In genomic region chr14:42193426-42193766, GRCh38 we compare ENCODE assay signal across 12 cellular contexts.
DNase-seq lines count a peak whose midpoint lies in the region; ATAC-seq, FAIRE-seq and TF ChIP-seq lines count a peak whose summit lies in the region.
"Had no signal": no experiment of that assay in that cellular context is flagged by ENCODE, and none has a peak within 500 bp of the region (broad histone marks: within the 10 kb centered on the region; RNA-seq: fewer than 3 reads in every experiment).

No MANE protein-coding gene starts in this region.

- H3K4me1 Mint-ChIP-seq in HFFc6 (ENCODE audit: low read depth) (peaks cover 18% of the 10 kb centered on the region; the same call in 1 of the 2 replicates), astrocyte (ENCODE audit: low read depth, unreplicated experiment) (peaks cover 15% of the 10 kb centered on the region)
- no peaks in the 10 kb centered on the region for H3K4me1 Mint-ChIP-seq in activated CD8-positive, alpha-beta T cell treated with anti-CD3 and anti-CD28 coated beads for 36 hours (ENCODE audit: low read depth)

- H3K27me3 ChIP-seq in astrocyte (ENCODE audit: insufficient read depth, low read length) (no peaks in the 10 kb centered on the region), keratinocyte (ENCODE audit: control insufficient read depth, extremely low read depth, insufficient read depth, low read length) (no peaks in the 10 kb centered on the region), skeletal muscle satellite cell (ENCODE audit: control insufficient read depth, insufficient read depth, low read length) (no peaks in the 10 kb centered on the region)

- H3K79me2 ChIP-seq in astrocyte (ENCODE audit: insufficient read depth, low read length) (no peaks in the 10 kb centered on the region), keratinocyte (ENCODE audit: control insufficient read depth, insufficient read depth, low read length) (no peaks in the 10 kb centered on the region)

- no peaks in the 10 kb centered on the region; the same call in 1 of the 2 replicates for H3K27me3 Mint-ChIP-seq in HFFc6 (ENCODE audit: insufficient read depth)
- H3K27me3 Mint-ChIP-seq in astrocyte (ENCODE audit: low read depth, unreplicated experiment), result no peaks in the 10 kb centered on the region
- no peaks in the 10 kb centered on the region for H3K27me3 Mint-ChIP-seq in activated CD8-positive, alpha-beta T cell treated with anti-CD3 and anti-CD28 coated beads for 36 hours
- H3K27me3 Mint-ChIP-seq: IgD-negative memory B cell had no signal

- peak overlapping the region; percentile 20 for H3K9ac ChIP-seq in astrocyte (ENCODE audit: low read length)
- H3K9ac ChIP-seq in keratinocyte (ENCODE audit: control insufficient read depth, extremely low read depth, insufficient read depth, low read length), result no peak overlapping the region
- peak overlapping the region; percentile 50 for H3K9ac ChIP-seq in skeletal muscle satellite cell (ENCODE audit: low read depth, low read length)

- intact Hi-C loops in activated CD8-positive, alpha-beta T cell treated with anti-CD3 and anti-CD28 coated beads for 36 hours (cut with micrococcal nuclease), result no loop called here

- H3K4me3 Mint-ChIP-seq in HFFc6 (peak overlapping the region; percentile 36; the same call in 1 of the 2 replicates), astrocyte (ENCODE audit: unreplicated experiment) (no peak overlapping the region)
- no peak overlapping the region for H3K4me3 Mint-ChIP-seq in activated CD8-positive, alpha-beta T cell treated with anti-CD3 and anti-CD28 coated beads for 36 hours
- H3K4me3 Mint-ChIP-seq: IgD-negative memory B cell had no signal

- H4K20me1 ChIP-seq in astrocyte (ENCODE audit: insufficient read depth, low read length) (no peaks in the 10 kb centered on the region), keratinocyte (ENCODE audit: control insufficient read depth, extremely low read depth, insufficient read depth, low read length) (no peaks in the 10 kb centered on the region)

- POLR2A ChIA-PET in activated CD8-positive, alpha-beta T cell treated with anti-CD3 and anti-CD28 coated beads for 36 hours (lab: Charles Lee), result no interaction called here

- no peaks in the 10 kb centered on the region for H3K9me1 ChIP-seq in keratinocyte (ENCODE audit: control insufficient read depth, extremely low read depth, insufficient read depth, low read length)

- no peaks in the 10 kb centered on the region for H3K36me3 ChIP-seq in astrocyte (ENCODE audit: insufficient read depth, low read length)
- no peaks in the 10 kb centered on the region for H3K36me3 ChIP-seq in keratinocyte (ENCODE audit: control insufficient read depth in 2 of 2, extremely low read depth in 1 of 2, insufficient read depth in 2 of 2, low read length in 2 of 2)
- no peaks in the 10 kb centered on the region for H3K36me3 ChIP-seq in skeletal muscle satellite cell (ENCODE audit: insufficient read depth, low read length)

- H3K36me3 Mint-ChIP-seq in HFFc6 (ENCODE audit: low read depth) (no peaks in the 10 kb centered on the region), astrocyte (ENCODE audit: low read depth, unreplicated experiment) (no peaks in the 10 kb centered on the region)
- no peaks in the 10 kb centered on the region for H3K36me3 Mint-ChIP-seq in activated CD8-positive, alpha-beta T cell treated with anti-CD3 and anti-CD28 coated beads for 36 hours (ENCODE audit: low read depth)

- H3K9me3 Mint-ChIP-seq in HFFc6 (no peaks in the 10 kb centered on the region; the same call in 1 of the 2 replicates), astrocyte (ENCODE audit: unreplicated experiment) (no peaks in the 10 kb centered on the region)
- H3K9me3 Mint-ChIP-seq in activated CD8-positive, alpha-beta T cell treated with anti-CD3 and anti-CD28 coated beads for 36 hours, result no peaks in the 10 kb centered on the region
- H3K9me3 Mint-ChIP-seq: IgD-negative memory B cell had no signal

- H3K4me1 ChIP-seq in astrocyte (ENCODE audit: insufficient read depth, low read length) (peaks cover 14% of the 10 kb centered on the region), keratinocyte (ENCODE audit: control insufficient read depth, extremely low read depth, insufficient read depth, low read length) (peaks cover 19% of the 10 kb centered on the region), skeletal muscle satellite cell (ENCODE audit: control insufficient read depth, insufficient read depth, low read length) (peaks cover 22% of the 10 kb centered on the region)

- dilution Hi-C loops in keratinocyte (cut with MboI; ENCODE audit: extremely low pct_ligation_motif_present, low sequenced_read_pairs), result no loop called here

- no peak for ATAC-seq in activated CD8-positive, alpha-beta T cell treated with anti-CD3 and anti-CD28 coated beads for 36 hours
- no peak for ATAC-seq in HG03571 (IDR thresholded peaks at IDR 0.05; ENCODE audit: unreplicated experiment)

- H3K9me3 ChIP-seq in astrocyte (ENCODE audit: insufficient read depth, low read depth, low read length), result no peaks in the 10 kb centered on the region
- H3K9me3 ChIP-seq in keratinocyte (ENCODE audit: control insufficient read depth, low read depth, low read length), result no peaks in the 10 kb centered on the region
- no peaks in the 10 kb centered on the region for H3K9me3 ChIP-seq in skeletal muscle satellite cell (replicated peaks; ENCODE audit: low read length)

- H2AFZ ChIP-seq in astrocyte (ENCODE audit: low read depth, low read length) (no peak overlapping the region), keratinocyte (ENCODE audit: control insufficient read depth, low read length) (peak overlapping the region; percentile 36)

- FAIRE-seq in astrocyte (lab: Jason Lieb, UNC) (peak; percentile 63), keratinocyte (lab: Jason Lieb, UNC) (peak; percentile 72)

- H3K27ac ChIP-seq in astrocyte (ENCODE audit: low read depth, low read length), result peak overlapping the region; percentile 57
- H3K27ac ChIP-seq in keratinocyte (ENCODE audit: control insufficient read depth, insufficient read depth, low read length), result peak overlapping the region; percentile 60

- CTCF ChIA-PET in activated CD8-positive, alpha-beta T cell treated with anti-CD3 and anti-CD28 coated beads for 36 hours (lab: Charles Lee), result no interaction called here

- TF ChIP-seq CTCF in HFFc6 (IDR thresholded peaks at IDR 0.05), result no peak
- no peak for TF ChIP-seq CTCF in astrocyte (IDR thresholded peaks at IDR 0.05; ENCODE audit: insufficient read depth, low read depth, low read length)
- no peak for TF ChIP-seq CTCF in keratinocyte (optimal IDR thresholded peaks at IDR 0.05 in 1 of 3, IDR thresholded peaks at IDR 0.05 in 1 of 3, conservative IDR thresholded peaks at IDR 0.05 in 1 of 3; ENCODE audit: extremely low read depth in 1 of 3, insufficient read depth in 2 of 3, low read length in 3 of 3)
- no peak for TF ChIP-seq CTCF in activated CD8-positive, alpha-beta T cell treated with anti-CD3 and anti-CD28 coated beads for 36 hours (IDR thresholded peaks at IDR 0.05)

- no peak overlapping the region for H3K4me3 ChIP-seq in astrocyte (ENCODE audit: insufficient read depth, low read depth, low read length)
- H3K4me3 ChIP-seq in keratinocyte (ENCODE audit: control insufficient read depth in 2 of 3, extremely low read depth in 1 of 3, insufficient read depth in 2 of 3, low read depth in 1 of 3, low read length in 3 of 3), result no peak overlapping the region
- no peak overlapping the region for H3K4me3 ChIP-seq in skeletal muscle satellite cell (ENCODE audit: low read length)

- peak overlapping the region; percentile 88 for H3K4me2 ChIP-seq in astrocyte (ENCODE audit: low read length)
- peak overlapping the region; percentile 29 for H3K4me2 ChIP-seq in keratinocyte (ENCODE audit: control insufficient read depth, extremely low read depth, insufficient read depth, low read depth, low read length)
- peak overlapping the region; percentile 59 for H3K4me2 ChIP-seq in skeletal muscle satellite cell (ENCODE audit: low read length)

- H3K27ac Mint-ChIP-seq in HFFc6, result peak overlapping the region; percentile 76; the same call in 1 of the 2 replicates
- H3K27ac Mint-ChIP-seq in astrocyte (ENCODE audit: unreplicated experiment), result no peak overlapping the region
- H3K27ac Mint-ChIP-seq in activated CD8-positive, alpha-beta T cell treated with anti-CD3 and anti-CD28 coated beads for 36 hours, result no peak overlapping the region

- no peak for DNase-seq in HFFc6
- no peak for DNase-seq in astrocyte (ENCODE audit: low read depth)
- DNase-seq in keratinocyte (ENCODE audit: low read depth, low spot score), result no peak
- DNase-seq in activated CD8-positive, alpha-beta T cell treated with anti-CD3 and anti-CD28 coated beads for 36 hours, result no peak
- no peak for DNase-seq in NCI-H2029 treated with DMSO at 0.1 percent for 48 hours (lab: John Stamatoyannopoulos, UW)
- DNase-seq in DMS53 (lab: John Stamatoyannopoulos, UW), result no peak
- DNase-seq: C1 segment of cervical spinal cord, H7, NCI-H2107 had no signal

Comparison
In these comparisons a context has a peak if more than half of its experiments do, and no peak if none do; other contexts are left out.
1. H3K4me2 ChIP-seq: peak in every context shown above with its lines; median percentile 88 in astrocyte; 59 in skeletal muscle satellite cell; 29 in keratinocyte.